Comparison of ENCODE assay signal across 8 cellular contexts in genomic region chr2:45993476-45993991, GRCh38.
DNase-seq lines count a peak whose midpoint lies in the region; ATAC-seq and TF ChIP-seq lines count a peak whose summit lies in the region.

No MANE protein-coding gene starts in this region.

- no peak for ATAC-seq in HG03095 (IDR thresholded peaks at IDR 0.05; ENCODE audit: unreplicated experiment)

- peak; percentile 74 to 79 (median 76) for TF ChIP-seq CTCF in breast epithelium (IDR thresholded peaks at IDR 0.05)

- no peaks in the 10 kb centered on the region for H3K9me3 ChIP-seq in breast epithelium

- intact Hi-C loops in breast epithelium (cut with DNase I; ENCODE audit: low total_unique reads), result no loop called here

- H3K4me3 ChIP-seq in breast epithelium, result no peak overlapping the region

- TF ChIP-seq POLR2A in breast epithelium (IDR thresholded peaks at IDR 0.05), result no peak

- peak overlapping the region; percentile 46 to 76 for H3K27ac ChIP-seq in breast epithelium

- H3K27me3 ChIP-seq in breast epithelium, result no peaks in the 10 kb centered on the region

- DNase-seq in NCI-H187 treated with DMSO at 0.1 percent for 48 hours (lab: John Stamatoyannopoulos, UW) (peak; percentile 18), NCI-H187 (lab: John Stamatoyannopoulos, UW) (no peak), NCI-H2107 (lab: John Stamatoyannopoulos, UW) (peak; percentile 38), UCSD-AML1 (lab: John Stamatoyannopoulos, UW; ENCODE audit: unreplicated experiment) (peak; percentile 17), breast epithelium (ENCODE audit: low spot score in 2 of 2) (peak in 1 of 2 donors; percentile 56), iris pigment epithelial cell (ENCODE audit: low read depth) (peak; percentile 82)
- peak; percentile 54 for DNase-seq in stimulated activated CD4-positive, alpha-beta T cell treated with anti-CD3 and anti-CD28 coated beads, Interleukin-1b, Interleukin-23, amount 100 ng/mL, for 48 hours

- no peaks in the 10 kb centered on the region for H3K36me3 ChIP-seq in breast epithelium

- H3K4me1 ChIP-seq in breast epithelium, result peaks cover 0 to 11% of the 10 kb centered on the region in 2 donors

Comparison
In these comparisons a context has a peak if more than half of its experiments do, and no peak if none do; other contexts are left out.
1. DNase-seq: peak in NCI-H187 treated with DMSO at 0.1 percent for 48 hours (single experiment), NCI-H2107 (single experiment), UCSD-AML1 (single experiment), iris pigment epithelial cell (single experiment) and stimulated activated CD4-positive, alpha-beta T cell treated with anti-CD3 and anti-CD28 coated beads, Interleukin-1b, Interleukin-23, amount 100 ng/mL, for 48 hours (single experiment); none in NCI-H187 (0 of 2).